Comparison of ENCODE assay signal across 27 cellular contexts in genomic region chr1:2306151-2306978, GRCh38.
DNase-seq lines count a peak whose midpoint lies in the region; ATAC-seq and TF ChIP-seq lines count a peak whose summit lies in the region.
"Had no signal": no experiment of that assay in that cellular context is flagged by ENCODE, and none has a peak within 500 bp of the region (broad histone marks: within the 10 kb centered on the region; RNA-seq: fewer than 3 reads in every experiment).

No MANE protein-coding gene starts in this region.

- TF ChIP-seq CTCF in CD4-positive, alpha-beta T cell (IDR thresholded peaks at IDR 0.05): no peak
- no peak for TF ChIP-seq CTCF in tibial nerve (IDR thresholded peaks at IDR 0.05)

- no peak for TF ChIP-seq EP300 in tibial nerve (IDR thresholded peaks at IDR 0.05)

- no peak for DNase-seq in CD4-positive, alpha-beta T cell
- DNase-seq in H7 (peak; percentile 94), activated T-cell treated with anti-CD3 and anti-CD28 coated beads for 4 hours (no peak), tibial nerve (ENCODE audit: low spot score in 2 of 2) (no peak)
- no peak for DNase-seq in effector memory CD8-positive, alpha-beta T cell
- DNase-seq: activated CD4-positive, alpha-beta T cell treated with anti-CD3 and anti-CD28 coated beads for 48 hours; activated naive CD4-positive, alpha-beta T cell; activated T-cell treated with anti-CD3 and anti-CD28 coated beads, Interleukin-2, amount 50 U/mL, for 48 hours; aorta; esophagus squamous epithelium; foreskin melanocyte; IMR-90; naive B cell; NCI-H1048; NCI-H1930; NCI-H524 treated with DMSO at 0.1 percent for 48 hours; PC-9; SHP77; stimulated activated CD4-positive, alpha-beta T cell treated with anti-CD3 and anti-CD28 coated beads, Interleukin-2, amount 100 ng/mL, for 24 hours had no signal

- H3K4me1 Mint-ChIP-seq in CD4-positive, alpha-beta T cell (ENCODE audit: low read depth): peaks cover 19% of the 10 kb centered on the region
- peaks cover 9 to 12% of the 10 kb centered on the region in 2 donors for H3K4me1 Mint-ChIP-seq in effector memory CD8-positive, alpha-beta T cell (ENCODE audit: low read depth in 2 of 2)

- H3K27me3 Mint-ChIP-seq in CD4-positive, alpha-beta T cell: no peaks in the 10 kb centered on the region
- no peaks in the 10 kb centered on the region for H3K27me3 Mint-ChIP-seq in effector memory CD8-positive, alpha-beta T cell
- H3K27me3 Mint-ChIP-seq: naive B cell, type B pancreatic cell had no signal

- TF ChIP-seq POLR2A in tibial nerve (IDR thresholded peaks at IDR 0.05): no peak

- POLR2A ChIA-PET in CD4-positive, alpha-beta T cell (lab: Charles Lee): no interaction called here

- no peak for ATAC-seq in CD4-positive, alpha-beta T cell (ENCODE audit: poor library complexity)
- no peak for ATAC-seq in effector memory CD8-positive, alpha-beta T cell (replicated peaks)
- ATAC-seq in HG03457 (IDR thresholded peaks at IDR 0.05; ENCODE audit: unreplicated experiment) (no peak), GM21360 (IDR thresholded peaks at IDR 0.05; ENCODE audit: unreplicated experiment) (no peak)
- ATAC-seq: left lobe of liver had no signal

- peak overlapping the region; percentile 42 for H3K4me3 Mint-ChIP-seq in CD4-positive, alpha-beta T cell
- H3K4me3 Mint-ChIP-seq in effector memory CD8-positive, alpha-beta T cell: no peak overlapping the region
- H3K4me3 Mint-ChIP-seq: type B pancreatic cell had no signal

- H3K9me3 Mint-ChIP-seq in CD4-positive, alpha-beta T cell: no peaks in the 10 kb centered on the region
- no peaks in the 10 kb centered on the region for H3K9me3 Mint-ChIP-seq in effector memory CD8-positive, alpha-beta T cell
- H3K9me3 Mint-ChIP-seq: naive B cell, type B pancreatic cell had no signal

- no peak overlapping the region for H3K9ac ChIP-seq in muscle layer of colon (ENCODE audit: low read length)
- H3K9ac ChIP-seq: BLaER1 treated with 17β-estradiol and CSF1 and Interleukin-3, amounts not matched to agents 10 nM and 100 nM had no signal

- intact Hi-C loops in CD4-positive, alpha-beta T cell (cut with DNase I, micrococcal nuclease): no loop called here

- peaks cover 74% of the 10 kb centered on the region for H3K36me3 Mint-ChIP-seq in CD4-positive, alpha-beta T cell (ENCODE audit: low read depth)
- H3K36me3 Mint-ChIP-seq in effector memory CD8-positive, alpha-beta T cell (ENCODE audit: insufficient read depth): peaks cover 81% of the 10 kb centered on the region

- H3K4me3 ChIP-seq in H7 (ENCODE audit: insufficient read depth, low read depth, low read length) (no peak overlapping the region), muscle layer of colon (ENCODE audit: low read depth in 1 of 2, low read length in 2 of 2) (no peak overlapping the region), tibial nerve (no peak overlapping the region)
- H3K4me3 ChIP-seq: BLaER1 treated with 17β-estradiol and CSF1 and Interleukin-3, amounts not matched to agents 10 nM and 100 nM; coronary artery; esophagus squamous epithelium; PC-9 had no signal

- no peaks in the 10 kb centered on the region for H3K9me3 ChIP-seq in CD4-positive, alpha-beta T cell (ENCODE audit: control insufficient read depth, low read length)
- no peaks in the 10 kb centered on the region for H3K9me3 ChIP-seq in muscle layer of colon (ENCODE audit: low read length)
- H3K9me3 ChIP-seq in tibial nerve: no peaks in the 10 kb centered on the region
- H3K9me3 ChIP-seq: BLaER1 treated with 17β-estradiol and CSF1 and Interleukin-3, amounts not matched to agents 10 nM and 100 nM; esophagus squamous epithelium had no signal

- CTCF ChIA-PET in CD4-positive, alpha-beta T cell (lab: Charles Lee): interaction anchor here (0.5 kb wide), 1 partner anchor 423 kb away, joined by 3 read pairs; no protein-coding TSS in a partner anchor

- no peaks in the 10 kb centered on the region for H3K27me3 ChIP-seq in CD4-positive, alpha-beta T cell (ENCODE audit: control insufficient read depth, insufficient read depth, low read length)
- H3K27me3 ChIP-seq in H7 (ENCODE audit: control insufficient read depth, insufficient read depth, low read length): no peaks in the 10 kb centered on the region
- no peaks in the 10 kb centered on the region for H3K27me3 ChIP-seq in muscle layer of colon (ENCODE audit: control insufficient read depth in 1 of 2, insufficient read depth in 2 of 2, low read length in 2 of 2)
- no peaks in the 10 kb centered on the region for H3K27me3 ChIP-seq in tibial nerve
- H3K27me3 ChIP-seq: esophagus squamous epithelium had no signal

- H3K36me3 ChIP-seq in H7 (replicated peaks; ENCODE audit: control insufficient read depth, insufficient read depth, low read length) (peaks cover 16% of the 10 kb centered on the region), muscle layer of colon (ENCODE audit: insufficient read depth, low read length) (peaks cover 38% of the 10 kb centered on the region), tibial nerve (peaks cover 3 to 74% (median 32%) of the 10 kb centered on the region in 3 donors)

- WGBS in tibial nerve, 2 donors: 80 to 89% methylated on average over 38 to 63 of the region's 81 CpGs

- no peak overlapping the region for H3K27ac ChIP-seq in CD4-positive, alpha-beta T cell (ENCODE audit: low read depth, low read length)
- H3K27ac ChIP-seq in muscle layer of colon (ENCODE audit: low read depth, low read length) (peak overlapping the region; percentile 4), tibial nerve (no peak overlapping the region)
- H3K27ac ChIP-seq: BLaER1 treated with 17β-estradiol and CSF1 and Interleukin-3, amounts not matched to agents 10 nM and 100 nM; coronary artery; esophagus squamous epithelium; PC-9; VCaP had no signal

- H3K4me1 ChIP-seq in muscle layer of colon (ENCODE audit: insufficient read depth, low read length): peaks cover 48% of the 10 kb centered on the region
- peaks cover 3 to 42% (median 21%) of the 10 kb centered on the region in 4 donors for H3K4me1 ChIP-seq in tibial nerve

- peak overlapping the region; percentile 92 for H3K27ac Mint-ChIP-seq in CD4-positive, alpha-beta T cell
- H3K27ac Mint-ChIP-seq in effector memory CD8-positive, alpha-beta T cell: peak overlapping the region; percentile 56 to 88
- H3K27ac Mint-ChIP-seq: type B pancreatic cell had no signal
